In genomic region chr2:215880970-215881369, GRCh38 we compare ENCODE assay signal across 11 cellular contexts.
DNase-seq lines count a peak whose midpoint lies in the region; ATAC-seq and TF ChIP-seq lines count a peak whose summit lies in the region.
"Had no signal": no experiment of that assay in that cellular context is flagged by ENCODE, and none has a peak within 500 bp of the region (broad histone marks: within the 10 kb centered on the region; RNA-seq: fewer than 3 reads in every experiment).

No MANE protein-coding gene starts in this region.

- H3K36me3 ChIP-seq in sigmoid colon: no peaks in the 10 kb centered on the region

- H3K27ac Mint-ChIP-seq in nephron progenitor cell: peak overlapping the region; percentile 9
- H3K27ac Mint-ChIP-seq: activated CD8-positive, alpha-beta memory T cell treated with anti-CD3 and anti-CD28 coated beads, Interleukin-2, amount 10 ng/mL, durations not matched to agents 7 days and 5 days had no signal

- H3K4me1 ChIP-seq in sigmoid colon: peaks cover 0 to 52% (median 30%) of the 10 kb centered on the region in 4 donors

- no peak overlapping the region for H3K4me3 ChIP-seq in sigmoid colon

- no peak for TF ChIP-seq EP300 in sigmoid colon (IDR thresholded peaks at IDR 0.05)

- peaks cover 24% of the 10 kb centered on the region for H3K9me3 Mint-ChIP-seq in nephron progenitor cell

- no peak for TF ChIP-seq CTCF in nephron progenitor cell (IDR thresholded peaks at IDR 0.05)
- TF ChIP-seq CTCF in sigmoid colon (IDR thresholded peaks at IDR 0.05): no peak

- DNase-seq in nephron progenitor cell (no peak), G401 (ENCODE audit: low spot score) (no peak), sigmoid colon (no peak)
- DNase-seq in stimulated activated CD4-positive, alpha-beta T cell treated with anti-CD3 and anti-CD28 coated beads, Interleukin-4, amount 100 ng/mL, for 1 hour: no peak
- DNase-seq: activated CD8-positive, alpha-beta memory T cell treated with anti-CD3 and anti-CD28 coated beads, Interleukin-2, amount 10 ng/mL, durations not matched to agents 7 days and 5 days; hypothalamus; posterior cingulate gyrus had no signal

- intact Hi-C loops in sigmoid colon (cut with DNase I): no loop called here

- peaks cover 17% of the 10 kb centered on the region for H3K36me3 Mint-ChIP-seq in nephron progenitor cell (ENCODE audit: low read depth)
- H3K36me3 Mint-ChIP-seq: activated CD8-positive, alpha-beta memory T cell treated with anti-CD3 and anti-CD28 coated beads, Interleukin-2, amount 10 ng/mL, durations not matched to agents 7 days and 5 days had no signal

- TF ChIP-seq POLR2A in sigmoid colon (IDR thresholded peaks at IDR 0.05): no peak

- peak overlapping the region in 2 of 4 donors; percentile 20 to 62 for H3K27ac ChIP-seq in sigmoid colon

- ATAC-seq in GM18870 (IDR thresholded peaks at IDR 0.05; ENCODE audit: unreplicated experiment): peak; percentile 64
- ATAC-seq in HG02588 (IDR thresholded peaks at IDR 0.05; ENCODE audit: unreplicated experiment): peak; percentile 71
- ATAC-seq in HG03575 (IDR thresholded peaks at IDR 0.05; ENCODE audit: extremely low read depth, insufficient number of reproducible peaks, low FRiP score, unreplicated experiment): peak; percentile 52
- no peak for ATAC-seq in activated CD4-positive, CD25-positive, alpha-beta regulatory T cell treated with anti-CD3 and anti-CD28 coated beads, Interleukin-2, amount 50 U/mL, for 24 hours
- ATAC-seq: activated CD8-positive, alpha-beta memory T cell treated with anti-CD3 and anti-CD28 coated beads, Interleukin-2, amount 10 ng/mL, durations not matched to agents 7 days and 5 days had no signal

- no peaks in the 10 kb centered on the region for H3K9me3 ChIP-seq in sigmoid colon

- H3K27me3 Mint-ChIP-seq in nephron progenitor cell (ENCODE audit: low read depth, poor library complexity): peaks cover 5% of the 10 kb centered on the region

- peaks cover 42% of the 10 kb centered on the region for H3K4me1 Mint-ChIP-seq in nephron progenitor cell
- H3K4me1 Mint-ChIP-seq: activated CD8-positive, alpha-beta memory T cell treated with anti-CD3 and anti-CD28 coated beads, Interleukin-2, amount 10 ng/mL, durations not matched to agents 7 days and 5 days had no signal

- 72 to 85% methylated on average over 4 of the region's 4 CpGs for WGBS in sigmoid colon, 2 donors

- no peaks in the 10 kb centered on the region for H3K27me3 ChIP-seq in sigmoid colon

- in situ Hi-C loops in G401 (cut with HindIII; ENCODE audit: low sequenced_read_pairs): no loop called here

- no peak overlapping the region for H3K4me3 Mint-ChIP-seq in nephron progenitor cell
- H3K4me3 Mint-ChIP-seq: activated CD8-positive, alpha-beta memory T cell treated with anti-CD3 and anti-CD28 coated beads, Interleukin-2, amount 10 ng/mL, durations not matched to agents 7 days and 5 days had no signal

Comparison
In these comparisons a context has a peak if more than half of its experiments do, and no peak if none do; other contexts are left out.
1. ATAC-seq: peak in GM18870 (single experiment), HG02588 (single experiment) and HG03575 (single experiment); none in activated CD4-positive, CD25-positive, alpha-beta regulatory T cell treated with anti-CD3 and anti-CD28 coated beads, Interleukin-2, amount 50 U/mL, for 24 hours (0 of 2).